ENCODE assay signal across 9 cellular contexts in genomic region chr11:130634981-130635473, GRCh38.
DNase-seq lines count a peak whose midpoint lies in the region; ATAC-seq and TF ChIP-seq lines count a peak whose summit lies in the region.
"Had no signal": no experiment of that assay in that cellular context is flagged by ENCODE, and none has a peak within 500 bp of the region (broad histone marks: within the 10 kb centered on the region; RNA-seq: fewer than 3 reads in every experiment).

No MANE protein-coding gene starts in this region.

- H3K27ac ChIP-seq in right cardiac atrium (ENCODE audit: low read length), result no peak overlapping the region
- H3K27ac ChIP-seq: SJSA1 had no signal

- in situ Hi-C loops in ACHN (cut with HindIII; ENCODE audit: low pct_ligation_motif_present, low pct_unique_long_range_greater_than_20kb, low sequenced_read_pairs), result loop anchor here (25.0 kb wide), 1 partner anchor 198 kb away; the partner anchor contains the start of genes ADAMTS15 and ADAMTS8

- H3K4me1 Mint-ChIP-seq in T-helper 2 cell treated with Interferon-gamma antibody and Interleukin-4, amounts not matched to agents 5 μg/mL and 100 μg/mL, for 36 hours (ENCODE audit: low read depth), result peaks cover 30% of the 10 kb centered on the region

- peak; percentile 78 to 80 for ATAC-seq in right cardiac atrium
- ATAC-seq in left colon, result no peak

- 55% methylated on average over 10 of the region's 10 CpGs for WGBS in right cardiac atrium

- H3K36me3 Mint-ChIP-seq in T-helper 2 cell treated with Interferon-gamma antibody and Interleukin-4, amounts not matched to agents 5 μg/mL and 100 μg/mL, for 36 hours (ENCODE audit: low read depth), result no peaks in the 10 kb centered on the region

- peak overlapping the region; percentile 62 for H3K27ac Mint-ChIP-seq in T-helper 2 cell treated with Interferon-gamma antibody and Interleukin-4, amounts not matched to agents 5 μg/mL and 100 μg/mL, for 36 hours

- H3K9me3 ChIP-seq in right cardiac atrium (ENCODE audit: control insufficient read depth, low read length), result no peaks in the 10 kb centered on the region
- H3K9me3 ChIP-seq: SJSA1 had no signal

- TF ChIP-seq CTCF in HFF-Myc (IDR thresholded peaks at IDR 0.05; ENCODE audit: low read depth, low read length, missing control alignments) (no peak), GM20000 (IDR thresholded peaks at IDR 0.05; ENCODE audit: extremely low read depth, missing control alignments) (no peak)

- H3K27me3 ChIP-seq in right cardiac atrium (ENCODE audit: control insufficient read depth, insufficient read depth), result no peaks in the 10 kb centered on the region
- H3K27me3 ChIP-seq: SJSA1 had no signal

- intact Hi-C loops in right cardiac atrium (cut with DNase I) (no loop called here), left colon (cut with DNase I, micrococcal nuclease) (no loop called here)

- peak; percentile 25 for DNase-seq in ACHN
- DNase-seq in HFF-Myc (ENCODE audit: extremely low read depth, low read depth), result peak; percentile 88
- DNase-seq in T-helper 2 cell treated with Interferon-gamma antibody and Interleukin-4, amounts not matched to agents 5 μg/mL and 100 μg/mL, for 36 hours (ENCODE audit: low spot score), result peak; percentile 26
- peak; percentile 47 to 75 (median 68) for DNase-seq in right cardiac atrium
- no peak for DNase-seq in NCI-H526 (lab: John Stamatoyannopoulos, UW)
- DNase-seq in KG1 (lab: John Stamatoyannopoulos, UW), result no peak
- DNase-seq in left colon, result no peak
- no peak for DNase-seq in GM20000 (ENCODE audit: low spot score)

- no peak overlapping the region for H3K4me3 ChIP-seq in HFF-Myc (replicated peaks; ENCODE audit: low read depth, low read length)
- no peak overlapping the region for H3K4me3 ChIP-seq in right cardiac atrium (ENCODE audit: low read length)
- H3K4me3 ChIP-seq: SJSA1 had no signal

- no peaks in the 10 kb centered on the region for H3K4me1 ChIP-seq in right cardiac atrium (ENCODE audit: control insufficient read depth, insufficient read depth, low read length)

- no peaks in the 10 kb centered on the region for H3K27me3 Mint-ChIP-seq in T-helper 2 cell treated with Interferon-gamma antibody and Interleukin-4, amounts not matched to agents 5 μg/mL and 100 μg/mL, for 36 hours (ENCODE audit: low read depth)

- no peak overlapping the region for H3K4me3 Mint-ChIP-seq in T-helper 2 cell treated with Interferon-gamma antibody and Interleukin-4, amounts not matched to agents 5 μg/mL and 100 μg/mL, for 36 hours

- H3K9me3 Mint-ChIP-seq in T-helper 2 cell treated with Interferon-gamma antibody and Interleukin-4, amounts not matched to agents 5 μg/mL and 100 μg/mL, for 36 hours, result no peaks in the 10 kb centered on the region

Comparison
In these comparisons a context has a peak if more than half of its experiments do, and no peak if none do; other contexts are left out.
1. DNase-seq: peak in ACHN (single experiment), HFF-Myc (single experiment), T-helper 2 cell treated with Interferon-gamma antibody and Interleukin-4, amounts not matched to agents 5 μg/mL and 100 μg/mL, for 36 hours (single experiment) and right cardiac atrium (3 of 3); none in NCI-H526 (0 of 2), KG1 (single experiment), left colon (0 of 2) and GM20000 (single experiment).